Comparison of ENCODE assay signal across 8 cellular contexts in the genomic region with DNA sequence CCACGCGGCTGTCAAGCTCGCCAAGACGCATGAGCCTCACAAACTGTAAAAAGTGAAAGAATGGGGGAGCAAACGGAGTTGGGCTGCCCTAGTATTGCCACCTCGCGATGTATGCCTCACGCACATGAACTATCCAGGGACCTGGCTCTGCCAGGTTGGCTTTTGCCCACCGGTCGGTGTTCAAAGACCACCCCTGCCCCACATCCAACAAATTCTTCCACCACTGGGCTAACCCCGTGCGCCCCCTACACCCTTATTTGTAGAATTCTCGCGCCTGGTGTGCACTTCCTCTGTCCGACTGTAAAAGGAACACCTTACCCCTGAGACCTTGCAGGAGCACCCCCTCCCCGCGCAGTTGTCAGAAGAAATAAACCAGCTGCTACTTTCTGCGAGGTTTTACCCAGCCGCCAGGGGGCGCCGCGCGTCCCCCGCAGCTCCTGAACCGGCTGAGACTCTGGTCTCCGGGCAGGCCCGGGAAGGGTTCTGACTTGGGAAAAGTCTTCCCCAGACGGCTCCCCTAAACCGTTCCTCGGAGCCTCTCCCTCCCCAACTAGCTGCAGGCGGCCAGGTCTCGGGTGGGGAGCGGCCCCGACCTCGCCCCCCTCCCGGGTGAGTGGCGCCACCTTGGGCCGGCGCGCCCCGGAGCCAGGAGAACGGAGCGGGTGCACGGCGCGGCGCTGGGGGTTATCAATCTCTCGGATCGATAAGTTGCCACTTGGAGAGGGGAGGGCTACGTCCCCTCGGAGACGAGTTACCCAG. TPM values are rescaled to one million over a fixed set of nuclear protein-coding genes. Genes with fewer than 3 reads are reported as not detected.
DNase-seq lines count a peak whose midpoint lies in the region; ATAC-seq and TF ChIP-seq lines count a peak whose summit lies in the region.

No MANE protein-coding gene starts in this region.

- TF ChIP-seq CTCF in MCF 10A (IDR thresholded peaks at IDR 0.05; ENCODE audit: unreplicated experiment) = peak; percentile 81

- peaks cover 68% of the 10 kb centered on the region for H3K27me3 Mint-ChIP-seq in MCF 10A (ENCODE audit: insufficient read depth, unreplicated experiment)

- no peaks in the 10 kb centered on the region for H3K36me3 Mint-ChIP-seq in MCF 10A (ENCODE audit: insufficient read depth, unreplicated experiment)

- intact Hi-C loops in MCF 10A (cut with micrococcal nuclease) = loop anchor here (1.0 to 5.0 kb wide), 4 partner anchors 65 to 449 kb away; no protein-coding TSS in a partner anchor

- H3K4me3 Mint-ChIP-seq in MCF 10A (ENCODE audit: unreplicated experiment) = peak overlapping the region; percentile 69

- POLR2A ChIA-PET in MCF 10A (lab: Yijun Ruan, JAX) = interaction anchor here (0.8 kb wide), 1 partner anchor 168 kb away, joined by 3 read pairs; no protein-coding TSS in a partner anchor

- in situ Hi-C loops in Caki2 (cut with HindIII; ENCODE audit: low pct_unique_long_range_greater_than_20kb, low sequenced_read_pairs) = no loop called here

- peak; percentile 32 for DNase-seq in Caki2 (ENCODE audit: low read depth)
- peak; percentile 38 for DNase-seq in Jurkat, Clone E6-1 (ENCODE audit: low read depth, low spot score)
- peak; percentile 49 for DNase-seq in SKM-1 treated with dmso at 0.1 percent for 144 hours (lab: John Stamatoyannopoulos, UW; ENCODE audit: unreplicated experiment)
- DNase-seq in MCF 10A (ENCODE audit: unreplicated experiment) = peak; percentile 35
- peak; percentile 87 for DNase-seq in islet precursor cell
- peak; percentile 16 to 33 for DNase-seq in stimulated activated CD4-positive, alpha-beta T cell treated with anti-CD3 and anti-CD28 coated beads, Interleukin-15, amount 100 ng/mL, for 1 hour (ENCODE audit: low read depth in 1 of 2, low spot score in 1 of 2)

- no TSS peak for BruUV-seq in MCF 10A (replicated peaks; lab: Mats Ljungman, UMichigan)

- peaks cover 4% of the 10 kb centered on the region for H3K4me1 Mint-ChIP-seq in MCF 10A (ENCODE audit: insufficient read depth, unreplicated experiment)

- H3K4me3 ChIP-seq in Jurkat, Clone E6-1 (ENCODE audit: low read length) = no peak overlapping the region

- H3K9me3 Mint-ChIP-seq in MCF 10A (ENCODE audit: unreplicated experiment) = no peaks in the 10 kb centered on the region

- no peak overlapping the region for H3K27ac Mint-ChIP-seq in MCF 10A (ENCODE audit: low read depth, unreplicated experiment)

- ATAC-seq in GM21786 (IDR thresholded peaks at IDR 0.05; ENCODE audit: unreplicated experiment) (no peak), GM19351 (IDR thresholded peaks at IDR 0.05; ENCODE audit: unreplicated experiment) (no peak)

- CTCF ChIA-PET in MCF 10A (lab: Yijun Ruan, JAX) = interaction anchor here (0.5 to 3.3 kb wide), 36 partner anchors 8 to 1401 kb away, joined by 3 to 26 read pairs (median 4); no protein-coding TSS in a partner anchor

RNA-seq across cellular contexts. Expression of gene ZNF423, which starts 1.7 kb away (rescaled TPM):
- total RNA-seq in Caki2 (2014; rRNA removed; shearing (Covaris generic); ENCODE audit: low replicate concordance) = 0.24 TPM in 1 of 2 replicates, not detected in the other
- not detected for polyA plus RNA-seq in Jurkat, Clone E6-1 (2012; ENCODE audit: insufficient read depth, insufficient read length)
- total RNA-seq in MCF 10A (2022) = not detected in 2 replicates

Comparison
In these comparisons a context has a peak if more than half of its experiments do, and no peak if none do; other contexts are left out.
1. DNase-seq: peak in every context shown above with its lines; median percentile 87 in islet precursor cell; 49 in SKM-1 treated with dmso at 0.1 percent for 144 hours; 38 in Jurkat, Clone E6-1; 35 in MCF 10A; 32 in Caki2; 24 in stimulated activated CD4-positive, alpha-beta T cell treated with anti-CD3 and anti-CD28 coated beads, Interleukin-15, amount 100 ng/mL, for 1 hour.